ENCODE assay signal across 18 cellular contexts in genomic region chr15:74893627-74894026, GRCh38. TPM values are rescaled to one million over a fixed set of nuclear protein-coding genes. Genes with fewer than 3 reads are reported as not detected.
DNase-seq lines count a peak whose midpoint lies in the region; ATAC-seq and TF ChIP-seq lines count a peak whose summit lies in the region.
"Had no signal": no experiment of that assay in that cellular context is flagged by ENCODE, and none has a peak within 500 bp of the region (broad histone marks: within the 10 kb centered on the region; RNA-seq: fewer than 3 reads in every experiment).

No MANE protein-coding gene starts in this region.

- H3K9me3 Mint-ChIP-seq in activated naive CD8-positive, alpha-beta T cell treated with anti-CD3 and anti-CD28 coated beads, Interleukin-2, amount 10 ng/mL, durations not matched to agents 7 days and 5 days = no peaks in the 10 kb centered on the region
- H3K9me3 Mint-ChIP-seq in natural killer cell treated with Interleukin-12 subunit alpha and Interleukin-12 subunit beta and Interleukin-15 and Interleukin-18, amount 100 ng/mL, for 72 hours = no peaks in the 10 kb centered on the region

- H3K27ac Mint-ChIP-seq in activated naive CD8-positive, alpha-beta T cell treated with anti-CD3 and anti-CD28 coated beads, Interleukin-2, amount 10 ng/mL, durations not matched to agents 7 days and 5 days = peak overlapping the region; percentile 97
- H3K27ac Mint-ChIP-seq in natural killer cell treated with Interleukin-12 subunit alpha and Interleukin-12 subunit beta and Interleukin-15 and Interleukin-18, amount 100 ng/mL, for 72 hours = peak overlapping the region; percentile 68 to 85

- peaks cover 32% of the 10 kb centered on the region for H3K4me1 Mint-ChIP-seq in activated naive CD8-positive, alpha-beta T cell treated with anti-CD3 and anti-CD28 coated beads, Interleukin-2, amount 10 ng/mL, durations not matched to agents 7 days and 5 days
- H3K4me1 Mint-ChIP-seq in natural killer cell treated with Interleukin-12 subunit alpha and Interleukin-12 subunit beta and Interleukin-15 and Interleukin-18, amount 100 ng/mL, for 72 hours (ENCODE audit: low read depth in 2 of 2) = peaks cover 24 to 32% of the 10 kb centered on the region in 2 donors

- TF ChIP-seq CTCF in RWPE1 (conservative IDR thresholded peaks at IDR 0.05; ENCODE audit: low read depth) (no peak), suprapubic skin (IDR thresholded peaks at IDR 0.05) (no peak)

- peaks cover 37% of the 10 kb centered on the region for H3K36me3 ChIP-seq in suprapubic skin
- H3K36me3 ChIP-seq: ovary, uterus had no signal

- TF ChIP-seq EP300 in suprapubic skin (IDR thresholded peaks at IDR 0.05) = no peak

- H3K36me3 Mint-ChIP-seq in activated naive CD8-positive, alpha-beta T cell treated with anti-CD3 and anti-CD28 coated beads, Interleukin-2, amount 10 ng/mL, durations not matched to agents 7 days and 5 days = peaks cover 28% of the 10 kb centered on the region
- H3K36me3 Mint-ChIP-seq in natural killer cell treated with Interleukin-12 subunit alpha and Interleukin-12 subunit beta and Interleukin-15 and Interleukin-18, amount 100 ng/mL, for 72 hours = peaks cover 4% of the 10 kb centered on the region

- peak; percentile 67 for ATAC-seq in activated naive CD8-positive, alpha-beta T cell treated with anti-CD3 and anti-CD28 coated beads, Interleukin-2, amount 10 ng/mL, durations not matched to agents 7 days and 5 days (ENCODE audit: low read depth)
- ATAC-seq in natural killer cell treated with Interleukin-12 subunit alpha and Interleukin-12 subunit beta and Interleukin-15 and Interleukin-18, amount 100 ng/mL, for 72 hours = no peak
- ATAC-seq: body of pancreas, SK-N-SH treated with all-trans-retinoic acid at 6 μM for 48 hours had no signal

- TF ChIP-seq POLR2A in suprapubic skin (IDR thresholded peaks at IDR 0.05) = no peak

- 81% methylated on average over 3 of the region's 3 CpGs for WGBS in suprapubic skin

- peak overlapping the region; percentile 84 for H3K4me3 Mint-ChIP-seq in activated naive CD8-positive, alpha-beta T cell treated with anti-CD3 and anti-CD28 coated beads, Interleukin-2, amount 10 ng/mL, durations not matched to agents 7 days and 5 days
- peak overlapping the region; percentile 47 for H3K4me3 Mint-ChIP-seq in natural killer cell treated with Interleukin-12 subunit alpha and Interleukin-12 subunit beta and Interleukin-15 and Interleukin-18, amount 100 ng/mL, for 72 hours

- POLR2A ChIA-PET in RWPE1 (lab: Yijun Ruan, JAX; ENCODE audit: low non-redundant PET) = interaction anchor here (0.7 kb wide), 1 partner anchor 434 kb away, joined by 3 read pairs; no protein-coding TSS in a partner anchor
- POLR2A ChIA-PET in activated naive CD8-positive, alpha-beta T cell treated with anti-CD3 and anti-CD28 coated beads, Interleukin-2, amount 10 ng/mL, durations not matched to agents 7 days and 5 days (lab: Charles Lee) = interaction anchor here (0.7 to 4.2 kb wide), 13 partner anchors 9 to 116 kb away, joined by 3 to 23 read pairs (median 4); partner anchors contain the start of genes COX5A and FAM219B

- no peaks in the 10 kb centered on the region for H3K9me3 ChIP-seq in suprapubic skin
- H3K9me3 ChIP-seq: body of pancreas, MG63, ovary, uterus had no signal

- CTCF ChIA-PET in RWPE1 (lab: Yijun Ruan, JAX) = no interaction called here

- H3K27me3 ChIP-seq in suprapubic skin = no peaks in the 10 kb centered on the region
- H3K27me3 ChIP-seq: body of pancreas, MG63, ovary, uterus had no signal

- peak; percentile 32 for DNase-seq in activated effector memory CD4-positive, alpha-beta T cell treated with Interleukin-2 at 50 U/mL for 16 hours
- DNase-seq in activated effector memory CD4-positive, alpha-beta T cell treated with anti-CD3 and anti-CD28 coated beads, Interleukin-2, amount 50 U/mL, for 16 hours = no peak
- no peak for DNase-seq in RWPE1 (ENCODE audit: low spot score)
- DNase-seq in activated naive CD8-positive, alpha-beta T cell treated with anti-CD3 and anti-CD28 coated beads, Interleukin-2, amount 10 ng/mL, durations not matched to agents 7 days and 5 days = no peak
- DNase-seq in natural killer cell treated with Interleukin-12 subunit alpha and Interleukin-12 subunit beta and Interleukin-15 and Interleukin-18, amount 100 ng/mL, for 72 hours (ENCODE audit: low spot score) = no peak
- no peak for DNase-seq in suprapubic skin (ENCODE audit: low spot score in 2 of 2)
- DNase-seq in NCI-H446 treated with DMSO at 0.1 percent for 48 hours (lab: John Stamatoyannopoulos, UW) = no peak
- DNase-seq in stimulated activated CD4-positive, alpha-beta T cell treated with anti-CD3 and anti-CD28 coated beads, Interleukin-12 subunit alpha, Interleukin-12 subunit beta, amount 100 ng/mL, for 4 hours = no peak
- DNase-seq: body of pancreas, dermis blood vessel endothelial cell, GDM1, MG63, NCI-H187 treated with DMSO at 0.1 percent for 48 hours, NCI-H524, PC-9, uterus had no signal

- H3K4me1 ChIP-seq in suprapubic skin = peaks cover 28% of the 10 kb centered on the region

- peak overlapping the region; percentile 42 for H3K27ac ChIP-seq in RWPE1
- H3K27ac ChIP-seq in suprapubic skin = no peak overlapping the region
- H3K27ac ChIP-seq: ovary, PC-9, uterus had no signal

- H3K27me3 Mint-ChIP-seq in activated naive CD8-positive, alpha-beta T cell treated with anti-CD3 and anti-CD28 coated beads, Interleukin-2, amount 10 ng/mL, durations not matched to agents 7 days and 5 days = no peaks in the 10 kb centered on the region
- no peaks in the 10 kb centered on the region for H3K27me3 Mint-ChIP-seq in natural killer cell treated with Interleukin-12 subunit alpha and Interleukin-12 subunit beta and Interleukin-15 and Interleukin-18, amount 100 ng/mL, for 72 hours

- H3K4me3 ChIP-seq in suprapubic skin = no peak overlapping the region
- H3K4me3 ChIP-seq: body of pancreas, MG63, ovary, PC-9, uterus had no signal

RNA-seq across cellular contexts. Expression of gene MPI, which starts 3.8 kb away (rescaled TPM):
- 10 to 100 TPM; 68.7 to 72.9 TPM for total RNA-seq in activated naive CD8-positive, alpha-beta T cell treated with anti-CD3 and anti-CD28 coated beads, Interleukin-2, amount 10 ng/mL, durations not matched to agents 7 days and 5 days
- 10 to 100 TPM; 43.6 to 46.8 TPM for total RNA-seq in natural killer cell treated with Interleukin-12 subunit alpha and Interleukin-12 subunit beta and Interleukin-15 and Interleukin-18, amount 100 ng/mL, for 72 hours
- 10 to 100 TPM; 17.1 to 59.2 (median 41.4) TPM for total RNA-seq in suprapubic skin

RNA-seq across cellular contexts. Expression of gene FAM219B, which starts 13.0 kb away (rescaled TPM):
- total RNA-seq in activated naive CD8-positive, alpha-beta T cell treated with anti-CD3 and anti-CD28 coated beads, Interleukin-2, amount 10 ng/mL, durations not matched to agents 7 days and 5 days = 100 to 1,000 TPM in 1 of 2 experiments, 10 to 100 TPM in 1; 90.3 to 113 TPM
- 10 to 100 TPM; 49.6 to 74.3 TPM for total RNA-seq in natural killer cell treated with Interleukin-12 subunit alpha and Interleukin-12 subunit beta and Interleukin-15 and Interleukin-18, amount 100 ng/mL, for 72 hours
- 10 to 100 TPM; 49.4 to 96.2 (median 68.0) TPM for total RNA-seq in suprapubic skin

RNA-seq across cellular contexts. Expression of gene SCAMP2, which starts 20.5 kb away (rescaled TPM):
- 100 to 1,000 TPM; 100 to 103 TPM for total RNA-seq in activated naive CD8-positive, alpha-beta T cell treated with anti-CD3 and anti-CD28 coated beads, Interleukin-2, amount 10 ng/mL, durations not matched to agents 7 days and 5 days
- 100 to 1,000 TPM; 109 to 111 TPM for total RNA-seq in natural killer cell treated with Interleukin-12 subunit alpha and Interleukin-12 subunit beta and Interleukin-15 and Interleukin-18, amount 100 ng/mL, for 72 hours
- 100 to 1,000 TPM in 2 of 4 donors, 10 to 100 TPM in 2; 82.7 to 120 (median 102) TPM for total RNA-seq in suprapubic skin

RNA-seq across cellular contexts. Expression of gene COX5A, which starts 44.2 kb away (rescaled TPM):
- 100 to 1,000 TPM; 220 to 222 TPM for total RNA-seq in activated naive CD8-positive, alpha-beta T cell treated with anti-CD3 and anti-CD28 coated beads, Interleukin-2, amount 10 ng/mL, durations not matched to agents 7 days and 5 days
- 100 to 1,000 TPM; 221 to 229 TPM for total RNA-seq in natural killer cell treated with Interleukin-12 subunit alpha and Interleukin-12 subunit beta and Interleukin-15 and Interleukin-18, amount 100 ng/mL, for 72 hours
- 100 to 1,000 TPM; 114 to 130 (median 122) TPM for total RNA-seq in suprapubic skin

RNA-seq across cellular contexts. Expression of gene ULK3, which starts 50.7 kb away (rescaled TPM):
- 10 to 100 TPM; 59.9 to 60.4 TPM for total RNA-seq in activated naive CD8-positive, alpha-beta T cell treated with anti-CD3 and anti-CD28 coated beads, Interleukin-2, amount 10 ng/mL, durations not matched to agents 7 days and 5 days
- total RNA-seq in natural killer cell treated with Interleukin-12 subunit alpha and Interleukin-12 subunit beta and Interleukin-15 and Interleukin-18, amount 100 ng/mL, for 72 hours = 10 to 100 TPM; 39.1 to 74.7 TPM
- total RNA-seq in suprapubic skin = 100 to 1,000 TPM; 105 to 330 (median 129) TPM
